Comparison of ENCODE assay signal across 15 cellular contexts in the genomic region with DNA sequence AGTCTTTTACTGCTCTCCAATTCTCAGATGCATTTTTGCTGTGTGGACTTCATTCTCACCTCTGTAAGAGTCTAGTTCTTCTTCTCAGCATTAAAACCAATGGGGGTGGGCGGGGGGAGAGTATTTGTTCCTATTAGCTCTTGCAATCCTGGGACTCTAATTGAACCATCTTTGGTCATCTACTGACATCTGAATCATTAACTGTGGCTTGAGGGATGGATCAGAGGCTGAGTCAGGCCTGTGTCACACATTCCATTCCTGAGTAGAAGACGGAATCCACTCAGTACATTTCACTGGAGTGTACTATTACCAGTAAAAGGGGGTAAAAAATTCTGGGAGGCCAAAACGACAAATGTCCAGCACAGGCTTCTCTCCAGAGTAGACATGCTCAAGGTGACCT. TPM values are rescaled to one million over a fixed set of nuclear protein-coding genes. Genes with fewer than 3 reads are reported as not detected.
A peak's percentile ranks its signal among the peaks of the same experiment; 100 is the strongest.
DNase-seq lines count a peak whose midpoint lies in the region; ATAC-seq and TF ChIP-seq lines count a peak whose summit lies in the region.
"Had no signal": no experiment of that assay in that cellular context is flagged by ENCODE, and none has a peak within 500 bp of the region (broad histone marks: within the 10 kb centered on the region; RNA-seq: fewer than 3 reads in every experiment).

No MANE protein-coding gene starts in this region.

- no peaks in the 10 kb centered on the region for H3K4me1 Mint-ChIP-seq in stimulated activated naive CD8-positive, alpha-beta T cell treated with anti-CD3 and anti-CD28 coated beads, Interleukin-15, amount 100 ng/mL, for 72 hours

- peak overlapping the region; percentile 55 for H3K4me2 ChIP-seq in smooth muscle cell

- intact Hi-C loops in heart left ventricle (cut with DNase I): no loop called here

- DNase-seq in HFF-Myc (ENCODE audit: extremely low read depth, low read depth) (peak; percentile 55), T1000 (lab: John Stamatoyannopoulos, UW) (peak; percentile 14), fibroblast of mammary gland (ENCODE audit: low read depth) (peak; percentile 94), smooth muscle cell (lab: John Stamatoyannopoulos, UW; ENCODE audit: unreplicated experiment) (no peak), upper lobe of left lung (no peak), heart left ventricle (no peak), amygdala (lab: John Stamatoyannopoulos, UW) (no peak)
- DNase-seq in stimulated activated naive CD8-positive, alpha-beta T cell treated with anti-CD3 and anti-CD28 coated beads, Interleukin-15, amount 100 ng/mL, for 72 hours: no peak
- DNase-seq: activated CD4-positive, CD25-positive, alpha-beta regulatory T cell; anterior cingulate cortex; naive thymus-derived CD4-positive, alpha-beta T cell; NCI-H446; right cardiac atrium; SHP77 had no signal

- WGBS in smooth muscle cell (ENCODE audit: low lambda C conversion rate): 35% methylated on average over 3 of the region's 3 CpGs
- WGBS in upper lobe of left lung, 2 donors: 88 to 95% methylated on average over 3 of the region's 3 CpGs
- 89 to 95% (median 94%) methylated on average over 3 of the region's 3 CpGs for WGBS in heart left ventricle, 4 donors

- H3K27ac Mint-ChIP-seq in stimulated activated naive CD8-positive, alpha-beta T cell treated with anti-CD3 and anti-CD28 coated beads, Interleukin-15, amount 100 ng/mL, for 72 hours: no peak overlapping the region
- H3K27ac Mint-ChIP-seq: naive thymus-derived CD4-positive, alpha-beta T cell had no signal

- no peaks in the 10 kb centered on the region for H4K20me1 ChIP-seq in smooth muscle cell (ENCODE audit: low read depth)

- H3K36me3 ChIP-seq in smooth muscle cell (ENCODE audit: low read depth): no peaks in the 10 kb centered on the region
- H3K36me3 ChIP-seq in upper lobe of left lung: peaks cover 17 to 66% (median 31%) of the 10 kb centered on the region in 4 donors
- peaks cover 0 to 66% (median 47%) of the 10 kb centered on the region in 9 donors for H3K36me3 ChIP-seq in heart left ventricle

- H3K27me3 ChIP-seq in smooth muscle cell (ENCODE audit: low read depth) (no peaks in the 10 kb centered on the region), upper lobe of left lung (no peaks in the 10 kb centered on the region), heart left ventricle (no peaks in the 10 kb centered on the region)
- H3K27me3 ChIP-seq: suprapubic skin had no signal

- ATAC-seq in stimulated activated naive CD8-positive, alpha-beta T cell treated with anti-CD3 and anti-CD28 coated beads, Interleukin-15, amount 100 ng/mL, for 72 hours: no peak
- ATAC-seq in upper lobe of left lung (ENCODE audit: low FRiP score in 2 of 2) (no peak), heart left ventricle (no peak)
- ATAC-seq: naive thymus-derived CD4-positive, alpha-beta T cell; right cardiac atrium had no signal

- H3K9me3 Mint-ChIP-seq in stimulated activated naive CD8-positive, alpha-beta T cell treated with anti-CD3 and anti-CD28 coated beads, Interleukin-15, amount 100 ng/mL, for 72 hours: no peaks in the 10 kb centered on the region

- TF ChIP-seq CTCF in HFF-Myc (IDR thresholded peaks at IDR 0.05; ENCODE audit: low read depth, low read length, missing control alignments) (no peak), fibroblast of mammary gland (conservative IDR thresholded peaks at IDR 0.05; ENCODE audit: control insufficient read depth, insufficient read depth, low read depth, low read length) (no peak), smooth muscle cell (IDR thresholded peaks at IDR 0.05; ENCODE audit: borderline replicate concordance, insufficient read depth, poor library complexity, severe bottlenecking) (no peak), upper lobe of left lung (IDR thresholded peaks at IDR 0.05) (no peak), heart left ventricle (IDR thresholded peaks at IDR 0.05) (no peak)

- no peaks in the 10 kb centered on the region for H3K4me1 ChIP-seq in smooth muscle cell (ENCODE audit: low read depth)
- no peaks in the 10 kb centered on the region for H3K4me1 ChIP-seq in upper lobe of left lung
- no peaks in the 10 kb centered on the region for H3K4me1 ChIP-seq in heart left ventricle
- H3K4me1 ChIP-seq: suprapubic skin had no signal

- no peak overlapping the region for H2AFZ ChIP-seq in smooth muscle cell (ENCODE audit: low read depth)

- H3K9ac ChIP-seq in smooth muscle cell (ENCODE audit: low read depth): no peak overlapping the region

- no peak overlapping the region for H3K4me3 ChIP-seq in HFF-Myc (replicated peaks; ENCODE audit: low read depth, low read length)
- no peak overlapping the region for H3K4me3 ChIP-seq in fibroblast of mammary gland (ENCODE audit: control insufficient read depth, low read depth, low read length)
- H3K4me3 ChIP-seq in smooth muscle cell: no peak overlapping the region
- no peak overlapping the region for H3K4me3 ChIP-seq in upper lobe of left lung
- H3K4me3 ChIP-seq in heart left ventricle: no peak overlapping the region
- H3K4me3 ChIP-seq: suprapubic skin had no signal

- no peaks in the 10 kb centered on the region for H3K9me3 ChIP-seq in smooth muscle cell (replicated peaks; ENCODE audit: low read depth)
- H3K9me3 ChIP-seq in upper lobe of left lung: no peaks in the 10 kb centered on the region
- H3K9me3 ChIP-seq in heart left ventricle: no peaks in the 10 kb centered on the region
- H3K9me3 ChIP-seq: suprapubic skin had no signal

- no peak for TF ChIP-seq EP300 in upper lobe of left lung (IDR thresholded peaks at IDR 0.05)

- TF ChIP-seq POLR2A in upper lobe of left lung (IDR thresholded peaks at IDR 0.05): no peak
- TF ChIP-seq POLR2A in heart left ventricle (IDR thresholded peaks at IDR 0.05): no peak

- H3K79me2 ChIP-seq in smooth muscle cell (ENCODE audit: low read depth): no peaks in the 10 kb centered on the region

- H3F3A ChIP-seq in smooth muscle cell (ENCODE audit: low read depth): no peaks in the 10 kb centered on the region

- no peak overlapping the region for H3K4me3 Mint-ChIP-seq in stimulated activated naive CD8-positive, alpha-beta T cell treated with anti-CD3 and anti-CD28 coated beads, Interleukin-15, amount 100 ng/mL, for 72 hours
- H3K4me3 Mint-ChIP-seq: naive thymus-derived CD4-positive, alpha-beta T cell had no signal

- H3K27ac ChIP-seq in smooth muscle cell (ENCODE audit: low read depth) (peak overlapping the region; percentile 72), upper lobe of left lung (no peak overlapping the region), heart left ventricle (no peak overlapping the region)
- H3K27ac ChIP-seq: suprapubic skin had no signal

- no peaks in the 10 kb centered on the region for H3K27me3 Mint-ChIP-seq in stimulated activated naive CD8-positive, alpha-beta T cell treated with anti-CD3 and anti-CD28 coated beads, Interleukin-15, amount 100 ng/mL, for 72 hours
- H3K27me3 Mint-ChIP-seq: naive thymus-derived CD4-positive, alpha-beta T cell had no signal

RNA-seq across cellular contexts. Expression of a gene that starts 12.8 kb away (rescaled TPM):
- total RNA-seq in smooth muscle cell (6.8 and 14.1 TPM in 2 replicates), upper lobe of left lung (10 to 100 TPM in 3 of 6 donors, 1 to 10 TPM in 3; 7.1 to 28.3 (median 12.5) TPM), heart left ventricle (1 to 10 TPM; 2.7 to 7.4 (median 5.3) TPM)
- polyA plus RNA-seq in smooth muscle cell (7.2 and 13.1 TPM in 2 replicates), heart left ventricle (1 to 10 TPM; 4.3 to 4.7 TPM)

RNA-seq across cellular contexts. Expression of a gene that starts 14.3 kb away (rescaled TPM):
- total RNA-seq in smooth muscle cell: 3.3 and 4.6 TPM in 2 replicates
- polyA plus RNA-seq in smooth muscle cell: 0.37 and 2.2 TPM in 2 replicates
- 10 to 100 TPM in 5 of 6 donors, 1 to 10 TPM in 1; 9.4 to 44.0 (median 18.6) TPM for total RNA-seq in upper lobe of left lung
- 1 to 10 TPM in 7 of 9 donors, under 1 TPM in 2; 0.40 to 2.7 (median 2.0) TPM for total RNA-seq in heart left ventricle
- polyA plus RNA-seq in heart left ventricle: under 1 TPM; 0.73 to 0.99 TPM

RNA-seq across cellular contexts. Expression of a gene that starts 33.0 kb away (rescaled TPM):
- total RNA-seq in smooth muscle cell: not detected in 2 replicates
- polyA plus RNA-seq in smooth muscle cell: not detected in 2 replicates
- total RNA-seq in upper lobe of left lung: not detected
- not detected for total RNA-seq in heart left ventricle
- polyA plus RNA-seq in heart left ventricle: not detected
- total RNA-seq: naive thymus-derived CD4-positive, alpha-beta T cell; right cardiac atrium; suprapubic skin had no signal
- polyA plus RNA-seq: naive thymus-derived CD4-positive, alpha-beta T cell; right cardiac atrium had no signal

RNA-seq across cellular contexts. Expression of a gene that starts 51.4 kb away (rescaled TPM):
- total RNA-seq in smooth muscle cell (not detected in 2 replicates), upper lobe of left lung (1 to 10 TPM in 1 of 6 donors, under 1 TPM in 2, not detected in 3; 0.34 to 2.2 (median 0.98) TPM), heart left ventricle (under 1 TPM in 1 of 9 donors, not detected in 8; 0.57 TPM)
- polyA plus RNA-seq in smooth muscle cell (not detected in 2 replicates), heart left ventricle (not detected)
- total RNA-seq: naive thymus-derived CD4-positive, alpha-beta T cell; right cardiac atrium; suprapubic skin had no signal
- polyA plus RNA-seq: naive thymus-derived CD4-positive, alpha-beta T cell; right cardiac atrium had no signal

Comparison
In these comparisons a context has a peak if more than half of its experiments do, and no peak if none do; other contexts are left out.
1. DNase-seq: peak in HFF-Myc (single experiment), T1000 (single experiment) and fibroblast of mammary gland (single experiment); none in smooth muscle cell (single experiment), stimulated activated naive CD8-positive, alpha-beta T cell treated with anti-CD3 and anti-CD28 coated beads, Interleukin-15, amount 100 ng/mL, for 72 hours (0 of 2), upper lobe of left lung (0 of 2), heart left ventricle (0 of 5) and amygdala (0 of 56).